Comparison of ENCODE assay signal across 11 cellular contexts in the genomic region with DNA sequence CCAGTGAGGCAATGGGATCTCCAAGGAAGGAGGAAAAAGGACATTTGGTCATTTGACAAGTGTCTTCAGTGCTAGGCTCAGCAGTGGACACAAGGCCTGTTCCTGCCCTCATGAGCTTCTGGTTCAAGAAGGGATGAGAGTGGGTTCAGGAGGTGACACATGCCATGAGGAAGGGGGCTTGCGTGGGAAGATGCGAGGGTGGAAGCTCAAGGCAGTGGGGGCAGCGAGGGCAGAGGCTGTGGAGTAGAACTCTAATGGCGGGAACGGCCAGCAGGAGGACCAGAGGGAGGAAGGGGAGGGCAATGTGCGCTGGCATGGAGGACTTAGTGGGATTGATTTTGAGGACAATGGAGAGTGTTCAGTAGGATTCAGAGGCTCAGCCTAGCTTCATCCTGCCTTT. TPM values are rescaled to one million over a fixed set of nuclear protein-coding genes. Genes with fewer than 3 reads are reported as not detected.
DNase-seq lines count a peak whose midpoint lies in the region; ATAC-seq and TF ChIP-seq lines count a peak whose summit lies in the region.
"Had no signal": no experiment of that assay in that cellular context is flagged by ENCODE, and none has a peak within 500 bp of the region (broad histone marks: within the 10 kb centered on the region; RNA-seq: fewer than 3 reads in every experiment).

No MANE protein-coding gene starts in this region.

- TF ChIP-seq POLR2A in transverse colon (IDR thresholded peaks at IDR 0.05): no peak

- 85 to 93% methylated on average over 5 to 6 of the region's 6 CpGs for WGBS in transverse colon (ENCODE audit: low coverage in 1 of 2), 2 donors

- H3K36me3 ChIP-seq in colonic mucosa (no peaks in the 10 kb centered on the region), transverse colon (no peaks in the 10 kb centered on the region)
- H3K36me3 ChIP-seq: SJCRH30 had no signal

- no peak overlapping the region for H3K4me3 Mint-ChIP-seq in T-helper 2 cell treated with Interferon-gamma antibody and Interleukin-4, amounts not matched to agents 5 μg/mL and 100 μg/mL, for 36 hours
- H3K4me3 Mint-ChIP-seq in neural crest cell: peak overlapping the region; percentile 59

- in situ Hi-C loops in transverse colon (cut with MboI; ENCODE audit: low pct_ligation_motif_present in 1 of 4, low pct_unique_long_range_greater_than_20kb in 1 of 4, low sequenced_read_pairs in 3 of 4): no loop called here

- no peaks in the 10 kb centered on the region for H3K9me3 Mint-ChIP-seq in T-helper 2 cell treated with Interferon-gamma antibody and Interleukin-4, amounts not matched to agents 5 μg/mL and 100 μg/mL, for 36 hours
- H3K9me3 Mint-ChIP-seq in neural crest cell: no peaks in the 10 kb centered on the region

- TF ChIP-seq CTCF in colonic mucosa (IDR thresholded peaks at IDR 0.05): no peak
- TF ChIP-seq CTCF in neural crest cell (conservative IDR thresholded peaks at IDR 0.05): no peak
- peak in 1 of 5 experiments; percentile 11 for TF ChIP-seq CTCF in transverse colon (IDR thresholded peaks at IDR 0.05)

- no peaks in the 10 kb centered on the region for H3K9me3 ChIP-seq in colonic mucosa
- no peaks in the 10 kb centered on the region for H3K9me3 ChIP-seq in transverse colon
- H3K9me3 ChIP-seq: SJCRH30 had no signal

- H3K27me3 Mint-ChIP-seq in T-helper 2 cell treated with Interferon-gamma antibody and Interleukin-4, amounts not matched to agents 5 μg/mL and 100 μg/mL, for 36 hours (ENCODE audit: low read depth): no peaks in the 10 kb centered on the region
- no peaks in the 10 kb centered on the region for H3K27me3 Mint-ChIP-seq in neural crest cell (ENCODE audit: low read depth)

- peak overlapping the region; percentile 73 for H3K27ac ChIP-seq in colonic mucosa
- H3K27ac ChIP-seq in transverse colon: peak overlapping the region; percentile 54 to 86 (median 80)

- intact Hi-C loops in colonic mucosa (cut with DNase I) (no loop called here), transverse colon (cut with DNase I; ENCODE audit: low total_unique reads) (no loop called here)

- H3K36me3 Mint-ChIP-seq in T-helper 2 cell treated with Interferon-gamma antibody and Interleukin-4, amounts not matched to agents 5 μg/mL and 100 μg/mL, for 36 hours (ENCODE audit: low read depth): peaks cover 3% of the 10 kb centered on the region
- H3K36me3 Mint-ChIP-seq in neural crest cell (ENCODE audit: low read depth): peaks cover 2% of the 10 kb centered on the region

- TF ChIP-seq EP300 in transverse colon (IDR thresholded peaks at IDR 0.05; ENCODE audit: low read depth): no peak

- no peak overlapping the region for H3K4me3 ChIP-seq in colonic mucosa
- no peak overlapping the region for H3K4me3 ChIP-seq in transverse colon
- H3K4me3 ChIP-seq: SJCRH30 had no signal

- ATAC-seq in GM21619 (IDR thresholded peaks at IDR 0.05; ENCODE audit: unreplicated experiment) (no peak), HG02588 (IDR thresholded peaks at IDR 0.05; ENCODE audit: unreplicated experiment) (no peak)

- DNase-seq in T-helper 2 cell treated with Interferon-gamma antibody and Interleukin-4, amounts not matched to agents 5 μg/mL and 100 μg/mL, for 36 hours (ENCODE audit: low spot score): no peak
- DNase-seq in T-helper 2 cell (no peak), colonic mucosa (no peak), neural crest cell (ENCODE audit: low read depth, low spot score) (no peak), transverse colon (no peak), NCI-H510A (lab: John Stamatoyannopoulos, UW) (no peak)
- DNase-seq: activated T-cell treated with anti-CD3 and anti-CD28 coated beads for 4 hours, NCI-H1417, SJCRH30 had no signal

- H3K27me3 ChIP-seq in colonic mucosa: no peaks in the 10 kb centered on the region
- no peaks in the 10 kb centered on the region for H3K27me3 ChIP-seq in transverse colon
- H3K27me3 ChIP-seq: SJCRH30 had no signal

- H3K4me1 Mint-ChIP-seq in T-helper 2 cell treated with Interferon-gamma antibody and Interleukin-4, amounts not matched to agents 5 μg/mL and 100 μg/mL, for 36 hours (ENCODE audit: low read depth): peaks cover 19% of the 10 kb centered on the region
- peaks cover 37% of the 10 kb centered on the region for H3K4me1 Mint-ChIP-seq in neural crest cell

- peak overlapping the region; percentile 54 to 70 for H3K9ac ChIP-seq in colonic mucosa (ENCODE audit: low read depth in 2 of 2, low read length in 2 of 2)

- H3K4me1 ChIP-seq in colonic mucosa (peaks cover 40% of the 10 kb centered on the region), transverse colon (peaks cover 48 to 59% (median 57%) of the 10 kb centered on the region in 4 donors)

- H3K27ac Mint-ChIP-seq in T-helper 2 cell treated with Interferon-gamma antibody and Interleukin-4, amounts not matched to agents 5 μg/mL and 100 μg/mL, for 36 hours: peak overlapping the region; percentile 28
- H3K27ac Mint-ChIP-seq in neural crest cell (ENCODE audit: unreplicated experiment): no peak overlapping the region

RNA-seq across cellular contexts. Expression of gene PIK3R2, which starts 3.3 kb away (rescaled TPM):
- total RNA-seq in colonic mucosa: 10 to 100 TPM; 42.9 to 48.2 TPM
- 72.5 and 74.8 TPM in 2 replicates for total RNA-seq in neural crest cell
- 100 to 1,000 TPM in 1 of 4 donors, 10 to 100 TPM in 3; 30.5 to 135 (median 31.2) TPM for total RNA-seq in transverse colon

RNA-seq across cellular contexts. Expression of gene IFI30, which starts 17.3 kb away (rescaled TPM):
- 10 to 100 TPM; 47.1 to 95.2 TPM for total RNA-seq in colonic mucosa
- total RNA-seq in neural crest cell: not detected in 2 replicates
- 10 to 100 TPM in 3 of 4 donors, 1 to 10 TPM in 1; 10.0 to 50.8 (median 32.8) TPM for total RNA-seq in transverse colon

RNA-seq across cellular contexts. Expression of gene MPV17L2, which starts 36.8 kb away (rescaled TPM):
- 10 to 100 TPM in 1 of 2 donors, 1 to 10 TPM in 1; 8.9 to 21.7 TPM for total RNA-seq in colonic mucosa
- 16.9 and 17.2 TPM in 2 replicates for total RNA-seq in neural crest cell
- total RNA-seq in transverse colon: 10 to 100 TPM in 3 of 4 donors, 1 to 10 TPM in 1; 1.6 to 22.3 (median 12.6) TPM

RNA-seq across cellular contexts. Expression of gene RAB3A, which starts 47.6 kb away (rescaled TPM):
- total RNA-seq in colonic mucosa: 1 to 10 TPM; 3.5 to 4.2 TPM
- 9.2 and 9.9 TPM in 2 replicates for total RNA-seq in neural crest cell
- 1 to 10 TPM in 3 of 4 donors, not detected in 1; 2.2 to 8.6 (median 3.8) TPM for total RNA-seq in transverse colon

RNA-seq across cellular contexts. Expression of gene MAST3, which starts 58.7 kb away (rescaled TPM):
- 10 to 100 TPM; 24.3 to 30.9 TPM for total RNA-seq in colonic mucosa
- 12.6 and 13.4 TPM in 2 replicates for total RNA-seq in neural crest cell
- 10 to 100 TPM; 27.2 to 53.5 (median 32.7) TPM for total RNA-seq in transverse colon
